In the genomic region with DNA sequence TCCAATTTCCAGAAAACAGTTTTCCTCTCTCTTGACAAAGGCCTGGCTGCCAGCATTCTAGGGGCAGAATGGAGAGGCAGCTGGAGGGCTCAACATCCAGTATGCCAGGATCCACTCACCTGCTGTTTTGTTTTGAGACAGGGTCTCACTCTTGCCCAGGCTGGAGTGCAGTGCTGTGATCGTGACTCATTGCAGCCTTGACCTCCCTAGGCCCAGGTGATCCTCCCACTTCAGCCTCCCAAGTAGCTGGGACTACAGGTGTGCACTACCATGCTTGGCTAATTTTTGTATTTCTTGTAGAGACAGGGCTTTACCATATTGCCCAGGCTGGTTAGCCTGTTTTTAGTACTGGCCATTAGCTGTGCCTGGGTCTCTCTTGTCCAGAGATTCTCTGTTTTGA, we compare ENCODE assay signal across 14 cellular contexts. TPM values are rescaled to one million over a fixed set of nuclear protein-coding genes. Genes with fewer than 3 reads are reported as not detected.
A peak's percentile ranks its signal among the peaks of the same experiment; 100 is the strongest.
DNase-seq lines count a peak whose midpoint lies in the region; ATAC-seq and TF ChIP-seq lines count a peak whose summit lies in the region.
"Had no signal": no experiment of that assay in that cellular context is flagged by ENCODE, and none has a peak within 500 bp of the region (broad histone marks: within the 10 kb centered on the region; RNA-seq: fewer than 3 reads in every experiment).

No MANE protein-coding gene starts in this region.

- DNase-seq in activated T-cell treated with anti-CD3 and anti-CD28 coated beads, Interleukin-2, amount 50 U/mL, for 1 hour, result peak; percentile 10
- no peak for DNase-seq in activated T-cell treated with anti-CD3 and anti-CD28 coated beads, Interleukin-2, amount 50 U/mL, for 24 hours
- no peak for DNase-seq in stimulated activated effector memory CD8-positive, alpha-beta T cell treated with anti-CD3 and anti-CD28 coated beads, Interleukin-12 subunit alpha, Interleukin-12 subunit beta, amount 100 ng/mL, for 72 hours (ENCODE audit: low spot score in 2 of 2)
- DNase-seq in activated CD8-positive, alpha-beta memory T cell treated with anti-CD3 and anti-CD28 coated beads, Interleukin-2, amount 50 U/mL, for 48 hours, result no peak
- DNase-seq: CD4-positive, CD25-positive, alpha-beta regulatory T cell; CD8-positive, alpha-beta memory T cell; COR-L47; DMS 273 treated with DMSO at 0.1 percent for 48 hours; HCEC 1CT had no signal

- 0 out of 2 replicates have a peak overlapping the region, but pooled peaks have one; percentile 6 for H3K27ac ChIP-seq in C4-2B
- H3K27ac ChIP-seq: BLaER1 treated with 17β-estradiol and CSF1 and Interleukin-3, amounts not matched to agents 10 nM and 100 nM had no signal

- H3K4me3 Mint-ChIP-seq in activated T-cell treated with anti-CD3 and anti-CD28 coated beads, Interleukin-2, amount 50 U/mL, for 24 hours, result no peak overlapping the region
- H3K4me3 Mint-ChIP-seq in activated T-helper 17 cell treated with anti-CD3 and anti-CD28 coated beads, Interleukin-2, amount 50 U/mL, for 72 hours, result no peak overlapping the region
- no peak overlapping the region for H3K4me3 Mint-ChIP-seq in stimulated activated effector memory CD8-positive, alpha-beta T cell treated with anti-CD3 and anti-CD28 coated beads, Interleukin-12 subunit alpha, Interleukin-12 subunit beta, amount 100 ng/mL, for 72 hours
- H3K4me3 Mint-ChIP-seq: B cell; CD4-positive, CD25-positive, alpha-beta regulatory T cell; CD8-positive, alpha-beta memory T cell had no signal

- H3K4me1 Mint-ChIP-seq in activated T-cell treated with anti-CD3 and anti-CD28 coated beads, Interleukin-2, amount 50 U/mL, for 24 hours (ENCODE audit: low read depth), result peaks cover 11% of the 10 kb centered on the region
- H3K4me1 Mint-ChIP-seq in activated T-helper 17 cell treated with anti-CD3 and anti-CD28 coated beads, Interleukin-2, amount 50 U/mL, for 72 hours, result no peaks in the 10 kb centered on the region
- H3K4me1 Mint-ChIP-seq in stimulated activated effector memory CD8-positive, alpha-beta T cell treated with anti-CD3 and anti-CD28 coated beads, Interleukin-12 subunit alpha, Interleukin-12 subunit beta, amount 100 ng/mL, for 72 hours, result no peaks in the 10 kb centered on the region
- H3K4me1 Mint-ChIP-seq: B cell had no signal

- no peak overlapping the region for H3K27ac Mint-ChIP-seq in activated T-cell treated with anti-CD3 and anti-CD28 coated beads, Interleukin-2, amount 50 U/mL, for 24 hours
- peak overlapping the region; percentile 46 for H3K27ac Mint-ChIP-seq in activated T-helper 17 cell treated with anti-CD3 and anti-CD28 coated beads, Interleukin-2, amount 50 U/mL, for 72 hours
- peak overlapping the region; percentile 32 for H3K27ac Mint-ChIP-seq in stimulated activated effector memory CD8-positive, alpha-beta T cell treated with anti-CD3 and anti-CD28 coated beads, Interleukin-12 subunit alpha, Interleukin-12 subunit beta, amount 100 ng/mL, for 72 hours
- H3K27ac Mint-ChIP-seq: B cell had no signal

- ATAC-seq in activated T-helper 17 cell treated with anti-CD3 and anti-CD28 coated beads, Interleukin-2, amount 50 U/mL, for 72 hours (replicated peaks), result no peak
- ATAC-seq in stimulated activated effector memory CD8-positive, alpha-beta T cell treated with anti-CD3 and anti-CD28 coated beads, Interleukin-12 subunit alpha, Interleukin-12 subunit beta, amount 100 ng/mL, for 72 hours, result no peak

- H3K9me3 Mint-ChIP-seq in activated T-cell treated with anti-CD3 and anti-CD28 coated beads, Interleukin-2, amount 50 U/mL, for 24 hours, result no peaks in the 10 kb centered on the region
- H3K9me3 Mint-ChIP-seq in activated T-helper 17 cell treated with anti-CD3 and anti-CD28 coated beads, Interleukin-2, amount 50 U/mL, for 72 hours, result no peaks in the 10 kb centered on the region
- H3K9me3 Mint-ChIP-seq in stimulated activated effector memory CD8-positive, alpha-beta T cell treated with anti-CD3 and anti-CD28 coated beads, Interleukin-12 subunit alpha, Interleukin-12 subunit beta, amount 100 ng/mL, for 72 hours, result no peaks in the 10 kb centered on the region
- H3K9me3 Mint-ChIP-seq: CD8-positive, alpha-beta memory T cell had no signal

- H3K27me3 Mint-ChIP-seq in activated T-cell treated with anti-CD3 and anti-CD28 coated beads, Interleukin-2, amount 50 U/mL, for 24 hours, result no peaks in the 10 kb centered on the region
- no peaks in the 10 kb centered on the region for H3K27me3 Mint-ChIP-seq in activated T-helper 17 cell treated with anti-CD3 and anti-CD28 coated beads, Interleukin-2, amount 50 U/mL, for 72 hours
- H3K27me3 Mint-ChIP-seq: B cell; CD4-positive, CD25-positive, alpha-beta regulatory T cell; CD8-positive, alpha-beta memory T cell had no signal

- H3K36me3 Mint-ChIP-seq in activated T-cell treated with anti-CD3 and anti-CD28 coated beads, Interleukin-2, amount 50 U/mL, for 24 hours (ENCODE audit: low read depth), result peaks cover 35% of the 10 kb centered on the region
- H3K36me3 Mint-ChIP-seq in activated T-helper 17 cell treated with anti-CD3 and anti-CD28 coated beads, Interleukin-2, amount 50 U/mL, for 72 hours (ENCODE audit: low read depth), result peaks cover 14% of the 10 kb centered on the region
- H3K36me3 Mint-ChIP-seq in stimulated activated effector memory CD8-positive, alpha-beta T cell treated with anti-CD3 and anti-CD28 coated beads, Interleukin-12 subunit alpha, Interleukin-12 subunit beta, amount 100 ng/mL, for 72 hours, result peaks cover 14% of the 10 kb centered on the region

- no peak for TF ChIP-seq CTCF in C4-2B (conservative IDR thresholded peaks at IDR 0.05)

RNA-seq across cellular contexts. Expression of a gene that starts 29.1 kb away (rescaled TPM):
- total RNA-seq in activated T-helper 17 cell treated with anti-CD3 and anti-CD28 coated beads, Interleukin-2, amount 50 U/mL, for 72 hours, result under 1 TPM in 1 of 2 donors, not detected in 1; 0.15 TPM
- total RNA-seq: A172 had no signal
